Comparison of ENCODE assay signal across 9 cellular contexts in the genomic region with DNA sequence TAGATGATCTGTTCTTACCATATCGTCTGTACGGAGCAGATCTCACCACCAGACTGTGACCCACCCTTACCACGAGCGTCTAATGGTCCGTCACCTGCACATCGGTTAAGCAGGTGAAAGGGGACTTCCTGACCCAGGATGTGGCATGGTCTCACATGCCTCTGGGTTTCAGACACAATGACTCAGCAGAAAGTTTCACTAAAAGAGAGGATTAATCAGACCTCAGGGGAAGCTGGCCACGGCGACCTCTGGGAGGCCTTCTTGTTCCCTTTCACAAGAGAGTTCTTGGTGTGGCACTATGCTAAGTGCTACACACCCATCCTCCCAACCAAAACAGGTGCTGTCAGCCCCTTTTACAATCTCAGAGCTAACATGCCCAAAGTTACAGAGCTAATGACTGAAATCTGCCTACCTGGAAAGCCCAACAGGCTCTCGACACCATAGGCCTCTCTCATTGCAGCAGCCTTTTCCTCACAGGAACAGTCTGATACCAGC. TPM values are rescaled to one million over a fixed set of nuclear protein-coding genes. Genes with fewer than 3 reads are reported as not detected.
A peak's percentile ranks its signal among the peaks of the same experiment; 100 is the strongest.
DNase-seq lines count a peak whose midpoint lies in the region; ATAC-seq and TF ChIP-seq lines count a peak whose summit lies in the region.
"Had no signal": no experiment of that assay in that cellular context is flagged by ENCODE, and none has a peak within 500 bp of the region (broad histone marks: within the 10 kb centered on the region; RNA-seq: fewer than 3 reads in every experiment).

No MANE protein-coding gene starts in this region.

- 71 to 84% methylated on average over 9 of the region's 9 CpGs for WGBS in body of pancreas, 2 donors
- WGBS in psoas muscle, 3 donors, result 75 to 86% (median 80%) methylated on average over 9 of the region's 9 CpGs

- no peak overlapping the region for H2AFZ ChIP-seq in ACC112 (ENCODE audit: low read length, unreplicated experiment)

- peak; percentile 41 for DNase-seq in T-helper 2 cell treated with Interferon-gamma antibody and Interleukin-4, amounts not matched to agents 5 μg/mL and 100 μg/mL, for 36 hours (ENCODE audit: low spot score)
- DNase-seq in foreskin fibroblast, result peak; percentile 76 to 81
- DNase-seq in body of pancreas, result no peak
- DNase-seq in DMS53 treated with DMSO at 0.1 percent for 48 hours (lab: John Stamatoyannopoulos, UW; ENCODE audit: unreplicated experiment), result no peak
- no peak for DNase-seq in psoas muscle
- DNase-seq: heart right ventricle had no signal

- H3K9me3 ChIP-seq in body of pancreas (no peaks in the 10 kb centered on the region), psoas muscle (no peaks in the 10 kb centered on the region)
- H3K9me3 ChIP-seq: heart right ventricle had no signal

- peaks cover 17% of the 10 kb centered on the region for H3K27me3 Mint-ChIP-seq in T-helper 2 cell treated with Interferon-gamma antibody and Interleukin-4, amounts not matched to agents 5 μg/mL and 100 μg/mL, for 36 hours (ENCODE audit: low read depth)

- no peak for TF ChIP-seq CTCF in foreskin fibroblast (IDR thresholded peaks at IDR 0.05; ENCODE audit: low read depth, low read length)
- no peak for TF ChIP-seq CTCF in body of pancreas (IDR thresholded peaks at IDR 0.05)
- no peak for TF ChIP-seq CTCF in psoas muscle (IDR thresholded peaks at IDR 0.05)

- H3K36me3 ChIP-seq in ACC112 (ENCODE audit: insufficient read depth, low read length), result no peaks in the 10 kb centered on the region; the same call in 1 of the 2 replicates
- H3K36me3 ChIP-seq in body of pancreas (replicated peaks in 1 of 2; ENCODE audit: insufficient read depth in 1 of 2, low read depth in 2 of 2), result no peaks in the 10 kb centered on the region
- H3K36me3 ChIP-seq in psoas muscle (ENCODE audit: insufficient read depth in 1 of 2, low read depth in 1 of 2), result no peaks in the 10 kb centered on the region
- H3K36me3 ChIP-seq: heart right ventricle had no signal

- H3K27ac Mint-ChIP-seq in T-helper 2 cell treated with Interferon-gamma antibody and Interleukin-4, amounts not matched to agents 5 μg/mL and 100 μg/mL, for 36 hours, result no peak overlapping the region

- H3K4me3 ChIP-seq in ACC112 (ENCODE audit: low read depth, low read length), result no peak overlapping the region
- no peak overlapping the region for H3K4me3 ChIP-seq in foreskin fibroblast (ENCODE audit: low read depth in 1 of 2, low read length in 2 of 2)
- no peak overlapping the region for H3K4me3 ChIP-seq in body of pancreas
- no peak overlapping the region for H3K4me3 ChIP-seq in psoas muscle
- H3K4me3 ChIP-seq: heart right ventricle had no signal

- intact Hi-C loops in body of pancreas (cut with DNase I), result no loop called here
- intact Hi-C loops in psoas muscle (cut with DNase I), result no loop called here

- H3K79me2 ChIP-seq in ACC112 (ENCODE audit: control insufficient read depth, insufficient read depth, low read length, unreplicated experiment), result peaks cover 62% of the 10 kb centered on the region

- ATAC-seq in GM19025 (IDR thresholded peaks at IDR 0.05; ENCODE audit: low read depth, unreplicated experiment), result peak; percentile 94
- ATAC-seq in HG03097 (IDR thresholded peaks at IDR 0.05; ENCODE audit: low FRiP score, unreplicated experiment), result peak; percentile 97
- no peak for ATAC-seq in body of pancreas
- no peak for ATAC-seq in psoas muscle

- TF ChIP-seq POLR2A in body of pancreas (IDR thresholded peaks at IDR 0.05), result no peak

- H3K9me3 Mint-ChIP-seq in T-helper 2 cell treated with Interferon-gamma antibody and Interleukin-4, amounts not matched to agents 5 μg/mL and 100 μg/mL, for 36 hours, result no peaks in the 10 kb centered on the region

- H3K27ac ChIP-seq in ACC112 (ENCODE audit: low read depth, low read length) (peak overlapping the region; percentile 73), body of pancreas (no peak overlapping the region), psoas muscle (no peak overlapping the region)
- H3K27ac ChIP-seq: heart right ventricle had no signal

- peaks cover 2% of the 10 kb centered on the region for H3K36me3 Mint-ChIP-seq in T-helper 2 cell treated with Interferon-gamma antibody and Interleukin-4, amounts not matched to agents 5 μg/mL and 100 μg/mL, for 36 hours (ENCODE audit: low read depth)

- peaks cover 9% of the 10 kb centered on the region for H3K4me1 Mint-ChIP-seq in T-helper 2 cell treated with Interferon-gamma antibody and Interleukin-4, amounts not matched to agents 5 μg/mL and 100 μg/mL, for 36 hours (ENCODE audit: low read depth)

- H3K4me1 ChIP-seq in ACC112 (ENCODE audit: control insufficient read depth, insufficient read depth, low read length, unreplicated experiment) (peaks cover 69% of the 10 kb centered on the region), body of pancreas (no peaks in the 10 kb centered on the region), psoas muscle (no peaks in the 10 kb centered on the region)

- peak overlapping the region; percentile 63 for H3K4me3 Mint-ChIP-seq in T-helper 2 cell treated with Interferon-gamma antibody and Interleukin-4, amounts not matched to agents 5 μg/mL and 100 μg/mL, for 36 hours

- H3K27me3 ChIP-seq in ACC112 (ENCODE audit: insufficient read depth, low read length) (no peaks in the 10 kb centered on the region), body of pancreas (no peaks in the 10 kb centered on the region), psoas muscle (ENCODE audit: insufficient read depth in 3 of 3, low read length in 2 of 3) (no peaks in the 10 kb centered on the region)
- H3K27me3 ChIP-seq: heart right ventricle had no signal

RNA-seq across cellular contexts. Expression of gene ADAMTS12, which starts 41.6 kb away (rescaled TPM):
- total RNA-seq in body of pancreas (1 to 10 TPM; 2.3 to 8.9 TPM), psoas muscle (1 to 10 TPM in 3 of 4 donors, under 1 TPM in 1; 0.88 to 1.2 (median 1.1) TPM)
- polyA plus RNA-seq in psoas muscle, result under 1 TPM; 0.19 to 0.51 (median 0.28) TPM

Comparison
In these comparisons a context has a peak if more than half of its experiments do, and no peak if none do; other contexts are left out.
1. ATAC-seq: peak in GM19025 (single experiment) and HG03097 (single experiment); none in body of pancreas (single experiment) and psoas muscle (0 of 4).
2. DNase-seq: peak in T-helper 2 cell treated with Interferon-gamma antibody and Interleukin-4, amounts not matched to agents 5 μg/mL and 100 μg/mL, for 36 hours (single experiment) and foreskin fibroblast (2 of 2); none in body of pancreas (0 of 4), DMS53 treated with DMSO at 0.1 percent for 48 hours (single experiment) and psoas muscle (0 of 2).